1 cellular context compared by ENCODE assay signal in genomic region chr11:126419801-126420729, GRCh38.
A peak's percentile ranks its signal among the peaks of the same experiment; 100 is the strongest.
TF ChIP-seq lines count a peak whose summit lies in the region.

No MANE protein-coding gene starts in this region.

TF ChIP-seq in K562, 482 proteins besides CTCF, POLR2A, EP300 and RAD21 (continued from another document and continues in another):
- TF ChIP-seq PKNOX1 (IDR thresholded peaks at IDR 0.05) (no peak; the same call in 1 of the 2 replicates), ATF4 (CRISPR knock-in tag; IDR thresholded peaks at IDR 0.05) (peak; percentile 60; the same call in 1 of the 2 replicates), SMAD3 (CRISPR knock-in tag; conservative IDR thresholded peaks at IDR 0.05) (peak; percentile 74; the same call in 1 of the 2 replicates), SMAD2 (IDR thresholded peaks at IDR 0.05; ENCODE audit: low read depth, low read length) (no peak), NR3C1 (CRISPR knock-in tag; IDR thresholded peaks at IDR 0.05) (no peak), POU5F1 (IDR thresholded peaks at IDR 0.05; ENCODE audit: borderline replicate concordance, low read depth, low read length, partially characterized antibody) (no peak), TEAD1 (CRISPR knock-in tag; IDR thresholded peaks at IDR 0.05) (peak; percentile 80 to 97; a peak in 3 of 4 replicates), ZNF395 (CRISPR knock-in tag; IDR thresholded peaks at IDR 0.05) (peak; percentile 97), SIRT6 (IDR thresholded peaks at IDR 0.05; ENCODE audit: low read depth, low read length) (no peak), TRIM28 (IDR thresholded peaks at IDR 0.05) (0 out of 2 replicates have a peak, but pooled peaks have one; percentile 22), TCF3 (CRISPR knock-in tag; IDR thresholded peaks at IDR 0.05) (peak; percentile 96), ZNF766 (CRISPR knock-in tag; conservative IDR thresholded peaks at IDR 0.05) (peak; percentile 92), MEF2A (IDR thresholded peaks at IDR 0.05; ENCODE audit: control insufficient read depth, low read depth, low read length) (peak; percentile 43), ARID1B (IDR thresholded peaks at IDR 0.05) (peak; percentile 99), ETV5 (CRISPR knock-in tag; IDR thresholded peaks at IDR 0.05; ENCODE audit: low read depth) (no peak), CREB1 (IDR thresholded peaks at IDR 0.05) (peak; percentile 74; the same call in 1 of the 2 replicates), CREB1 (CRISPR knock-in tag; IDR thresholded peaks at IDR 0.05) (no peak), MNT (conservative IDR thresholded peaks at IDR 0.05) (peak in 1 of 2 experiments; percentile 77; a peak in 2 of 4 replicates), CBFA2T2 (conservative IDR thresholded peaks at IDR 0.05) (peak; percentile 98), ZKSCAN8 (CRISPR knock-in tag; IDR thresholded peaks at IDR 0.05) (peak; percentile 90), ZSCAN32 (CRISPR knock-in tag; IDR thresholded peaks at IDR 0.05) (no peak), MAZ (CRISPR knock-in tag; conservative IDR thresholded peaks at IDR 0.05 in 1 of 2, IDR thresholded peaks at IDR 0.05 in 1 of 2) (0 out of 4 replicates have a peak, but pooled peaks of 1 of the 2 experiments have one; percentile 17), MTA2 (IDR thresholded peaks at IDR 0.05; ENCODE audit: low read depth) (peak; percentile 99), ZBTB8A (IDR thresholded peaks at IDR 0.05; ENCODE audit: partially characterized antibody) (no peak), ZBTB11 (CRISPR knock-in tag; IDR thresholded peaks at IDR 0.05) (peak in 1 of 3 experiments; percentile 75; a peak in 2 of 6 replicates), KLF13 (tag; IDR thresholded peaks at IDR 0.05; ENCODE audit: borderline replicate concordance, low read depth) (no peak), SMARCE1 (IDR thresholded peaks at IDR 0.05) (peak; percentile 97), TEAD2 (tag; IDR thresholded peaks at IDR 0.05) (peak; percentile 75), POLR2AphosphoS5 (IDR thresholded peaks at IDR 0.05; ENCODE audit: control insufficient read depth, insufficient read depth, low read depth, low read length) (peak; percentile 98), ETV6 (IDR thresholded peaks at IDR 0.05; ENCODE audit: borderline replicate concordance in 1 of 2, low read depth in 2 of 2, low read length in 1 of 2) (peak in 1 of 2 experiments; percentile 65; a peak in 2 of 4 replicates), ETV6 (CRISPR knock-in tag; IDR thresholded peaks at IDR 0.05; ENCODE audit: borderline replicate concordance) (no peak), MEIS2 (IDR thresholded peaks at IDR 0.05; ENCODE audit: partially characterized antibody) (peak; percentile 71), HNRNPUL1 (IDR thresholded peaks at IDR 0.05; ENCODE audit: low read length) (no peak), TSC22D4 (tag; IDR thresholded peaks at IDR 0.05) (no peak), HES1 (IDR thresholded peaks at IDR 0.05; ENCODE audit: low read depth) (peak; percentile 95), ZNF318 (IDR thresholded peaks at IDR 0.05; ENCODE audit: borderline replicate concordance in 1 of 2, low read depth in 1 of 2) (peak in 1 of 2 experiments; percentile 75; a peak in 1 of 4 replicates), ETV1 (tag; conservative IDR thresholded peaks at IDR 0.05; ENCODE audit: low read depth) (peak; percentile 79), TRIM24 (IDR thresholded peaks at IDR 0.05) (peak; percentile 88 to 94), NFXL1 (CRISPR knock-in tag; IDR thresholded peaks at IDR 0.05) (no peak), FOXA3 (CRISPR knock-in tag; conservative IDR thresholded peaks at IDR 0.05 in 1 of 2, IDR thresholded peaks at IDR 0.05 in 1 of 2) (peak in 1 of 2 experiments; percentile 38; a peak in 1 of 4 replicates), PHB2 (IDR thresholded peaks at IDR 0.05; ENCODE audit: low read depth) (peak; percentile 94), DACH1 (IDR thresholded peaks at IDR 0.05; ENCODE audit: partially characterized antibody) (peak; percentile 56), DPF2 (IDR thresholded peaks at IDR 0.05) (peak; percentile 95), CREB3L1 (IDR thresholded peaks at IDR 0.05; ENCODE audit: borderline replicate concordance, low read depth) (no peak)
